ENCODE assay signal across 6 cellular contexts in the genomic region with DNA sequence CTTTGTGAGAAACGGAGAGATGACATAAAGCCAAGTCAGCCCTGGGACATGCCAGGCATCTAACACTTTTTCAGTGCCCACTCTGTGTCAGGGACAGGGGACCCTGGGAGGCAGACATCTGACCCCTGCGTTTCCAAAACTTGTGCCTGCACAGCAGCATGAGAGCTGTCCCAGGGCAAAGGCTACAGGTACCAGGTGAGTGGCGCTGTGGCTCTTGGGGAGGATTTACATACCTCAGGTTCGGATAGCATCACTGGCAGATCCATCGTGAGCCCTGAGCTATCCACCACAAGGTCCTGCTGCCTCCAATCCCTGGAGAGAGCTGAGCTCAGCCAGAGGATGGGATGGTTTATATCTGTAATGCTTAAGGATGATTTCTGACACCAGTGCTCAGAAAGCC. TPM values are rescaled to one million over a fixed set of nuclear protein-coding genes. Genes with fewer than 3 reads are reported as not detected.
"Had no signal": no experiment of that assay in that cellular context is flagged by ENCODE, and none has a peak within 500 bp of the region (broad histone marks: within the 10 kb centered on the region; RNA-seq: fewer than 3 reads in every experiment).

No MANE protein-coding gene starts in this region.

- H3K4me3 ChIP-seq: K562 had no signal

- H3K9me3 Mint-ChIP-seq: IgD-negative memory B cell had no signal

- DNase-seq: IMR-90 had no signal

- H3K4me1 Mint-ChIP-seq: IgD-negative memory B cell had no signal

- ATAC-seq: HepG2, K562 had no signal

- FAIRE-seq: HepG2, HTR-8/SVneo, K562 had no signal

- H3K36me3 Mint-ChIP-seq: IgD-negative memory B cell had no signal

- H3K4me3 Mint-ChIP-seq: IgD-negative memory B cell had no signal

- H3K27ac Mint-ChIP-seq: IgD-negative memory B cell had no signal

- H3K27ac ChIP-seq: HL-60 had no signal

RNA-seq across cellular contexts. Expression of a gene that starts 52.4 kb away (rescaled TPM):
- total RNA-seq: K562 had no signal
